20 cellular contexts compared by ENCODE assay signal in the genomic region with DNA sequence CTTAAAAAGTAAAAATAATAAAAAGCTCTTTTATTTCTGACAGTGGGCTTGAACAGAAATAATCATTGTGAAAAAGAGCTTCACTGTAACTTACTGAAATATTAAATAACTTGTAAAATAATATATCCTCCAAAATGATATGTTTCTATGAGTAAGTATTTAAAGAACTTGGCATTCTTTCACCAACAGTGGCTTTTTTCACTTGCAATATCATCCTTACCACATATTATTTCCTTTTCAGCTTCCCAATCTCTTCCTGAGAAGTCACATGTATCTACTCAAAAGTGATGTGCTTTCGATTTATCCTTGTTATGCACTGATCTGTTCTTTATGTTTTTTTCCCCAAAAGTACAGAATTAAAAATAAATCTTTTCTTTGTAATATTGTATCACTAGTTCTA. TPM values are rescaled to one million over a fixed set of nuclear protein-coding genes. Genes with fewer than 3 reads are reported as not detected.
DNase-seq lines count a peak whose midpoint lies in the region; ATAC-seq, FAIRE-seq and TF ChIP-seq lines count a peak whose summit lies in the region.
"Had no signal": no experiment of that assay in that cellular context is flagged by ENCODE, and none has a peak within 500 bp of the region (broad histone marks: within the 10 kb centered on the region; RNA-seq: fewer than 3 reads in every experiment).

No MANE protein-coding gene starts in this region.

- H3K4me1 ChIP-seq in left ventricle myocardium inferior (peaks cover 12% of the 10 kb centered on the region), right cardiac atrium (ENCODE audit: control insufficient read depth, insufficient read depth, low read length) (no peaks in the 10 kb centered on the region), prostate gland (replicated peaks) (no peaks in the 10 kb centered on the region)
- H3K4me1 ChIP-seq in CD8-positive, alpha-beta T cell (ENCODE audit: insufficient read depth, low read length): peaks cover 3% of the 10 kb centered on the region
- H3K4me1 ChIP-seq: A549, colonic mucosa had no signal

- no peaks in the 10 kb centered on the region for H3K27me3 Mint-ChIP-seq in CD8-positive, alpha-beta T cell (ENCODE audit: low read depth)
- H3K27me3 Mint-ChIP-seq: activated CD4-positive, alpha-beta T cell treated with anti-CD3 and anti-CD28 coated beads, Interleukin-2, amount 10 ng/mL, durations not matched to agents 7 days and 5 days; activated naive CD8-positive, alpha-beta T cell treated with anti-CD3 and anti-CD28 coated beads for 36 hours; natural killer cell treated with Interleukin-12 subunit alpha and Interleukin-12 subunit beta and Interleukin-15 and Interleukin-18, amount 100 ng/mL, for 72 hours; progenitor cell of endocrine pancreas had no signal

- H3K27me3 ChIP-seq in left ventricle myocardium inferior (ENCODE audit: low read depth) (peaks cover 27% of the 10 kb centered on the region), right cardiac atrium (ENCODE audit: control insufficient read depth, insufficient read depth) (no peaks in the 10 kb centered on the region), prostate gland (replicated peaks; ENCODE audit: insufficient read depth) (no peaks in the 10 kb centered on the region)
- H3K27me3 ChIP-seq in CD8-positive, alpha-beta T cell (ENCODE audit: insufficient read depth, low read length): no peaks in the 10 kb centered on the region
- H3K27me3 ChIP-seq: body of pancreas, colonic mucosa, spleen had no signal

- H3K27ac Mint-ChIP-seq in CD8-positive, alpha-beta T cell: no peak overlapping the region
- H3K27ac Mint-ChIP-seq: activated CD4-positive, alpha-beta T cell treated with anti-CD3 and anti-CD28 coated beads, Interleukin-2, amount 10 ng/mL, durations not matched to agents 7 days and 5 days; activated naive CD8-positive, alpha-beta T cell treated with anti-CD3 and anti-CD28 coated beads for 36 hours; natural killer cell treated with Interleukin-12 subunit alpha and Interleukin-12 subunit beta and Interleukin-15 and Interleukin-18, amount 100 ng/mL, for 72 hours; progenitor cell of endocrine pancreas; T-helper 1 cell treated with Interleukin-12 subunit alpha and Interleukin-12 subunit beta and Interleukin-4 antibody, amounts not matched to agents 30 μg/mL and 1 μg/mL, for 36 hours had no signal

- TF ChIP-seq POLR2A in prostate gland (IDR thresholded peaks at IDR 0.05) (no peak), GM12892 (IDR thresholded peaks at IDR 0.05; ENCODE audit: low read depth, low read length) (no peak)

- FAIRE-seq in GM12892 (lab: Jason Lieb, UNC): no peak
- FAIRE-seq: A549 had no signal

- H3K9me3 Mint-ChIP-seq in CD8-positive, alpha-beta T cell: peaks cover 3% of the 10 kb centered on the region
- H3K9me3 Mint-ChIP-seq: activated naive CD8-positive, alpha-beta T cell treated with anti-CD3 and anti-CD28 coated beads for 36 hours; natural killer cell treated with Interleukin-12 subunit alpha and Interleukin-12 subunit beta and Interleukin-15 and Interleukin-18, amount 100 ng/mL, for 72 hours; T-helper 1 cell treated with Interleukin-12 subunit alpha and Interleukin-12 subunit beta and Interleukin-4 antibody, amounts not matched to agents 30 μg/mL and 1 μg/mL, for 36 hours had no signal

- WGBS in right cardiac atrium: 38% methylated on average over 1 of the region's 1 CpG
- WGBS in prostate gland: 48% methylated on average over 1 of the region's 1 CpG

- DNase-seq in left ventricle myocardium inferior (no peak), right cardiac atrium (no peak), fibroblast of peridontal ligament (ENCODE audit: extremely low read depth) (peak; percentile 70), prostate gland (ENCODE audit: low spot score) (no peak), NCI-H2107 treated with DMSO at 0.1 percent for 48 hours (lab: John Stamatoyannopoulos, UW; ENCODE audit: unreplicated experiment) (no peak), GM12892 (ENCODE audit: insufficient read length) (no peak), cerebellar nuclear complex (lab: John Stamatoyannopoulos, UW) (no peak)
- DNase-seq in CD8-positive, alpha-beta T cell: no peak
- DNase-seq: activated CD4-positive, alpha-beta T cell treated with anti-CD3 and anti-CD28 coated beads, Interleukin-2, amount 10 ng/mL, durations not matched to agents 7 days and 5 days; activated naive CD8-positive, alpha-beta T cell treated with anti-CD3 and anti-CD28 coated beads for 36 hours; body of pancreas; colonic mucosa; foreskin melanocyte; GF-D8; spleen; stimulated activated CD4-positive, alpha-beta T cell treated with anti-CD3 and anti-CD28 coated beads, Interleukin-4, amount 100 ng/mL, for 4 hours had no signal

- ATAC-seq in right cardiac atrium: no peak
- no peak for ATAC-seq in CD8-positive, alpha-beta T cell
- ATAC-seq: A549; body of pancreas; natural killer cell treated with Interleukin-12 subunit alpha and Interleukin-12 subunit beta and Interleukin-15 and Interleukin-18, amount 100 ng/mL, for 72 hours had no signal

- peak overlapping the region; percentile 85 for H3K27ac ChIP-seq in left ventricle myocardium inferior (replicated peaks)
- H3K27ac ChIP-seq in right cardiac atrium (ENCODE audit: low read length): no peak overlapping the region
- H3K27ac ChIP-seq in prostate gland: peak overlapping the region; percentile 59 to 77
- no peak overlapping the region for H3K27ac ChIP-seq in CD8-positive, alpha-beta T cell (ENCODE audit: low read depth, low read length)
- H3K27ac ChIP-seq: A549, body of pancreas had no signal

- peaks cover 4% of the 10 kb centered on the region for H3K4me1 Mint-ChIP-seq in CD8-positive, alpha-beta T cell (ENCODE audit: low read depth)
- H3K4me1 Mint-ChIP-seq: activated naive CD8-positive, alpha-beta T cell treated with anti-CD3 and anti-CD28 coated beads for 36 hours had no signal

- CTCF ChIA-PET in CD8-positive, alpha-beta T cell (lab: Charles Lee): no interaction called here

- H3K9me3 ChIP-seq in left ventricle myocardium inferior (replicated peaks) (peaks cover 14% of the 10 kb centered on the region), right cardiac atrium (ENCODE audit: control insufficient read depth, low read length) (no peaks in the 10 kb centered on the region), prostate gland (no peaks in the 10 kb centered on the region)
- H3K9me3 ChIP-seq in CD8-positive, alpha-beta T cell (ENCODE audit: low read length): no peaks in the 10 kb centered on the region
- H3K9me3 ChIP-seq: A549, body of pancreas, colonic mucosa had no signal

- no peaks in the 10 kb centered on the region for H3K36me3 Mint-ChIP-seq in CD8-positive, alpha-beta T cell
- H3K36me3 Mint-ChIP-seq: activated naive CD8-positive, alpha-beta T cell treated with anti-CD3 and anti-CD28 coated beads for 36 hours; natural killer cell treated with Interleukin-12 subunit alpha and Interleukin-12 subunit beta and Interleukin-15 and Interleukin-18, amount 100 ng/mL, for 72 hours had no signal

- H3K36me3 ChIP-seq in left ventricle myocardium inferior: no peaks in the 10 kb centered on the region
- H3K36me3 ChIP-seq in prostate gland: no peaks in the 10 kb centered on the region
- H3K36me3 ChIP-seq in CD8-positive, alpha-beta T cell (ENCODE audit: insufficient read depth, low read length): no peaks in the 10 kb centered on the region
- H3K36me3 ChIP-seq: colonic mucosa, spleen had no signal

- POLR2A ChIA-PET in CD8-positive, alpha-beta T cell (lab: Charles Lee): no interaction called here

- TF ChIP-seq CTCF in left ventricle myocardium inferior (IDR thresholded peaks at IDR 0.05; ENCODE audit: borderline replicate concordance) (no peak), prostate gland (IDR thresholded peaks at IDR 0.05) (no peak)
- TF ChIP-seq CTCF in CD8-positive, alpha-beta T cell (IDR thresholded peaks at IDR 0.05): no peak

- no peak overlapping the region for H3K4me3 Mint-ChIP-seq in CD8-positive, alpha-beta T cell
- H3K4me3 Mint-ChIP-seq: activated CD4-positive, alpha-beta T cell treated with anti-CD3 and anti-CD28 coated beads, Interleukin-2, amount 10 ng/mL, durations not matched to agents 7 days and 5 days; activated naive CD8-positive, alpha-beta T cell treated with anti-CD3 and anti-CD28 coated beads for 36 hours; natural killer cell treated with Interleukin-12 subunit alpha and Interleukin-12 subunit beta and Interleukin-15 and Interleukin-18, amount 100 ng/mL, for 72 hours; T-helper 1 cell treated with Interleukin-12 subunit alpha and Interleukin-12 subunit beta and Interleukin-4 antibody, amounts not matched to agents 30 μg/mL and 1 μg/mL, for 36 hours had no signal

- peak overlapping the region; percentile 72 for H3K4me3 ChIP-seq in left ventricle myocardium inferior
- no peak overlapping the region for H3K4me3 ChIP-seq in right cardiac atrium (ENCODE audit: low read length)
- H3K4me3 ChIP-seq in prostate gland: no peak overlapping the region
- H3K4me3 ChIP-seq in CD8-positive, alpha-beta T cell (ENCODE audit: low read depth, low read length): no peak overlapping the region
- H3K4me3 ChIP-seq: A549, body of pancreas, colonic mucosa, spleen had no signal

- intact Hi-C loops in left ventricle myocardium inferior (cut with micrococcal nuclease) (no loop called here), right cardiac atrium (cut with DNase I) (no loop called here), prostate gland (cut with DNase I) (loop anchor here (5.0 to 10.0 kb wide), 4 partner anchors 128 to 410 kb away; no protein-coding TSS in a partner anchor)
- intact Hi-C loops in CD8-positive, alpha-beta T cell (cut with DNase I, micrococcal nuclease): no loop called here

RNA-seq across cellular contexts. Expression of a gene that starts 2.2 kb away (rescaled TPM):
- total RNA-seq in left ventricle myocardium inferior (3.4 TPM), right cardiac atrium (1 to 10 TPM; 2.7 to 6.4 (median 4.5) TPM), prostate gland (10 to 100 TPM; 12.3 to 28.0 TPM)
- 2.4 TPM for polyA plus RNA-seq in right cardiac atrium
- total RNA-seq in CD8-positive, alpha-beta T cell: not detected
- not detected for polyA plus RNA-seq in GM12892 (2012; ENCODE audit: missing spikeins)
- total RNA-seq: natural killer cell treated with Interleukin-12 subunit alpha and Interleukin-12 subunit beta and Interleukin-15 and Interleukin-18, amount 100 ng/mL, for 72 hours had no signal

Comparison
In these comparisons a context has a peak if more than half of its experiments do, and no peak if none do; other contexts are left out.
1. H3K27ac ChIP-seq: peak in left ventricle myocardium inferior (single experiment) and prostate gland (2 of 2); none in right cardiac atrium (single experiment) and CD8-positive, alpha-beta T cell (single experiment).